13 cellular contexts compared by ENCODE assay signal in genomic region chr7:45698527-45699309, GRCh38.
"Had no signal": no experiment of that assay in that cellular context is flagged by ENCODE, and none has a peak within 500 bp of the region (broad histone marks: within the 10 kb centered on the region; RNA-seq: fewer than 3 reads in every experiment).

No MANE protein-coding gene starts in this region.

- ATAC-seq: activated CD4-positive, CD25-positive, alpha-beta regulatory T cell treated with anti-CD3 and anti-CD28 coated beads, Interleukin-2, amount 50 U/mL, for 24 hours; activated CD8-positive, alpha-beta T cell treated with anti-CD3 and anti-CD28 coated beads for 36 hours; body of pancreas; left colon; T-helper 17 cell had no signal

- H3K27ac ChIP-seq: body of pancreas, tibial artery had no signal

- H3K27ac Mint-ChIP-seq: activated CD8-positive, alpha-beta T cell treated with anti-CD3 and anti-CD28 coated beads for 36 hours; activated naive CD4-positive, alpha-beta T cell treated with anti-CD3 and anti-CD28 coated beads, Interleukin-2, amount 50 U/mL, for 24 hours; endodermal cell; memory B cell; nephron progenitor cell; T-helper 17 cell had no signal

- H3K9me3 Mint-ChIP-seq: activated CD8-positive, alpha-beta T cell treated with anti-CD3 and anti-CD28 coated beads for 36 hours; activated naive CD4-positive, alpha-beta T cell treated with anti-CD3 and anti-CD28 coated beads, Interleukin-2, amount 50 U/mL, for 24 hours; endodermal cell; memory B cell; nephron progenitor cell had no signal

- H3K4me1 Mint-ChIP-seq: activated naive CD4-positive, alpha-beta T cell treated with anti-CD3 and anti-CD28 coated beads, Interleukin-2, amount 50 U/mL, for 24 hours; endodermal cell; memory B cell; nephron progenitor cell; T-helper 17 cell had no signal

- H3K4me3 ChIP-seq: body of pancreas, tibial artery had no signal

- H3K9me3 ChIP-seq: body of pancreas, tibial artery had no signal

- H3K36me3 ChIP-seq: tibial artery had no signal

- H3K27me3 ChIP-seq: body of pancreas had no signal

- DNase-seq: activated CD8-positive, alpha-beta T cell treated with anti-CD3 and anti-CD28 coated beads for 36 hours; activated effector memory CD4-positive, alpha-beta T cell treated with Interleukin-2 at 50 U/mL for 16 hours; nephron progenitor cell; SHP77; stimulated activated CD4-positive, alpha-beta T cell treated with anti-CD3 and anti-CD28 coated beads, Interleukin-4, amount 100 ng/mL, for 4 hours; T-helper 17 cell had no signal

- H3K36me3 Mint-ChIP-seq: activated naive CD4-positive, alpha-beta T cell treated with anti-CD3 and anti-CD28 coated beads, Interleukin-2, amount 50 U/mL, for 24 hours; memory B cell had no signal

- H3K4me1 ChIP-seq: body of pancreas, tibial artery had no signal

- H3K4me3 Mint-ChIP-seq: activated CD8-positive, alpha-beta T cell treated with anti-CD3 and anti-CD28 coated beads for 36 hours; activated naive CD4-positive, alpha-beta T cell treated with anti-CD3 and anti-CD28 coated beads, Interleukin-2, amount 50 U/mL, for 24 hours; endodermal cell; memory B cell; nephron progenitor cell; T-helper 17 cell had no signal
